ENCODE assay signal across 8 cellular contexts in the genomic region with DNA sequence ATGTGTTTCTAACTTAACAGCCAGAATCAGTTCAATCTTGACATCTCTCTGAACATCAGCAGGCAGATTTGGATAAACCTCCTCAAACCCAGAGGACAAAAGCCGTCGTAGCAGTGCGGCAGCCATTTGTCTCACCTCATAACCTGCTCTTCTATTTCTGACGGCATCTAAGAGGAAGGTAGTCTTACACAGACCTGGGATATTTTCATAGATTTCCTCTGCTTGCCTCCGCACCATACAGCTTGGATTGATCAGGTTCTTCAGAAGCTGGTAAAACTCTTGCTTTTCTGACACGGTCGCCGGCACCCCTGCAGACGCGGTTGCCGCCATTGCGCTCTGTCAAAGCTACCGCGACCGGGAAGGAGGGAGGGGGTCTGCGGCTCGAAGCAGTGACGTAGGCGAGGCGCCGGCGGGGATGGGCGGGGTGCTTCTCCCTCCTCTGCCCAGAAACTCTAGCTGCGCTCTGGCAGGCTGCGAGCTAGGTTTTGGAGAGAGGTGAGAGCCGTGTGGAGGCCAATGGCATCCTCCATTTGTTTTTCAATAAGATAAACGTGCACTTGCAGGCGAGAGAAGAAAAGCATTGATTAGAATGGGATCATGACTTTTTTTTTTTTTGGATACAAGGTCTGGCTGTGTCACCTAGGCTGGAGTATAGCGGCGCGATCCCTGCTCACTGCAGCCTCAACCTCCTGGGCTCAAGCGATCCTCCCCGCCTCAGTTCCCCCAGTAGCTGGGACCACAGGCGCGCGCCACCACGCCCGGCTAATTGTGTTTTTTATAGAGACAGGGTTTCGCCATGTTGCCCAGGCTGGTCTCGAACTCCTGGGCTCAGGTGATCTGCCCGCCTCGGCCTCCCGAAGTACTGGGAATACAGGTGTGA. TPM values are rescaled to one million over a fixed set of nuclear protein-coding genes. Genes with fewer than 3 reads are reported as not detected.
DNase-seq lines count a peak whose midpoint lies in the region; TF ChIP-seq lines count a peak whose summit lies in the region.

TSS of gene RANBP6 (minus strand) at position 347 of the 880 bp plus-strand sequence. CDS start at position 330, 17 bp downstream.

- H3K4me3 ChIP-seq in fibroblast of the aortic adventitia (ENCODE audit: low read depth, low read length): peak within 1 kb of the TSS; percentile 73

- peaks cover 36% of the 10 kb centered on the region for H3K4me1 Mint-ChIP-seq in nephron
- H3K4me1 Mint-ChIP-seq in stimulated activated naive CD8-positive, alpha-beta T cell treated with anti-CD3 and anti-CD28 coated beads, Interleukin-15, Interleukin-2, amounts not matched to agents 100 ng/mL and 50 ng/mL, for 24 hours (ENCODE audit: low read depth): peaks cover 52% of the 10 kb centered on the region

- H3K27me3 Mint-ChIP-seq in nephron (ENCODE audit: low read depth): no peaks in the 10 kb centered on the region
- H3K27me3 Mint-ChIP-seq in stimulated activated naive CD8-positive, alpha-beta T cell treated with anti-CD3 and anti-CD28 coated beads, Interleukin-15, Interleukin-2, amounts not matched to agents 100 ng/mL and 50 ng/mL, for 24 hours: no peaks in the 10 kb centered on the region

- DNase-seq in EL (peak; percentile 85), GOT3 (lab: John Stamatoyannopoulos, UW) (peak; percentile 28), LHCN-M2 (ENCODE audit: low read depth) (peak; percentile 78), SHP77 (lab: John Stamatoyannopoulos, UW) (peak; percentile 31 to 67), fibroblast of the aortic adventitia (ENCODE audit: low read depth) (peak; percentile 80)
- DNase-seq in activated effector memory CD4-positive, alpha-beta T cell treated with anti-CD3 and anti-CD28 coated beads, Interleukin-2, amount 50 U/mL, for 16 hours: peak; percentile 96

- no peaks in the 10 kb centered on the region for H3K9me3 Mint-ChIP-seq in nephron
- peaks cover 8% of the 10 kb centered on the region for H3K9me3 Mint-ChIP-seq in stimulated activated naive CD8-positive, alpha-beta T cell treated with anti-CD3 and anti-CD28 coated beads, Interleukin-15, Interleukin-2, amounts not matched to agents 100 ng/mL and 50 ng/mL, for 24 hours

- peak within 1 kb of the TSS; percentile 86 to 98 (median 95) for H3K27ac Mint-ChIP-seq in nephron
- peak within 1 kb of the TSS; percentile 92 for H3K27ac Mint-ChIP-seq in stimulated activated naive CD8-positive, alpha-beta T cell treated with anti-CD3 and anti-CD28 coated beads, Interleukin-15, Interleukin-2, amounts not matched to agents 100 ng/mL and 50 ng/mL, for 24 hours

- TF ChIP-seq CTCF in fibroblast of the aortic adventitia (IDR thresholded peaks at IDR 0.05; ENCODE audit: insufficient read depth, low read length) (no peak), nephron (IDR thresholded peaks at IDR 0.05; ENCODE audit: unreplicated experiment in 3 of 3) (no peak)

- peaks cover 34% of the 10 kb centered on the region for H3K36me3 Mint-ChIP-seq in nephron (ENCODE audit: low read depth)
- peaks cover 40% of the 10 kb centered on the region for H3K36me3 Mint-ChIP-seq in stimulated activated naive CD8-positive, alpha-beta T cell treated with anti-CD3 and anti-CD28 coated beads, Interleukin-15, Interleukin-2, amounts not matched to agents 100 ng/mL and 50 ng/mL, for 24 hours (ENCODE audit: low read depth)

- peak within 1 kb of the TSS; percentile 98 to 99 (median 99) for H3K4me3 Mint-ChIP-seq in nephron
- H3K4me3 Mint-ChIP-seq in stimulated activated naive CD8-positive, alpha-beta T cell treated with anti-CD3 and anti-CD28 coated beads, Interleukin-15, Interleukin-2, amounts not matched to agents 100 ng/mL and 50 ng/mL, for 24 hours: peak within 1 kb of the TSS; percentile 97

RNA-seq across cellular contexts. Expression of gene RANBP6, which starts in this region (rescaled TPM):
- total RNA-seq in LHCN-M2 (2014; rRNA removed) (32.3 and 42.4 TPM in 2 replicates), fibroblast of the aortic adventitia (ENCODE audit: low replicate concordance) (19.9 and 37.7 TPM in 2 replicates)
- 6.6 TPM for polyA plus RNA-seq in LHCN-M2 (2012)

Comparison
In these comparisons a context has a peak if more than half of its experiments do, and no peak if none do; other contexts are left out.
1. Peak in every context shown above with its lines: DNase-seq and H3K4me3 ChIP-seq.
2. DNase-seq: peak in every context shown above with its lines; median percentile 96 in activated effector memory CD4-positive, alpha-beta T cell treated with anti-CD3 and anti-CD28 coated beads, Interleukin-2, amount 50 U/mL, for 16 hours; 85 in EL; 80 in fibroblast of the aortic adventitia; 78 in LHCN-M2; 49 in SHP77; 28 in GOT3.